ENCODE assay signal across 12 cellular contexts in genomic region chr15:98874773-98875172, GRCh38.
DNase-seq lines count a peak whose midpoint lies in the region; ATAC-seq, FAIRE-seq and TF ChIP-seq lines count a peak whose summit lies in the region.
"Had no signal": no experiment of that assay in that cellular context is flagged by ENCODE, and none has a peak within 500 bp of the region (broad histone marks: within the 10 kb centered on the region; RNA-seq: fewer than 3 reads in every experiment).

No MANE protein-coding gene starts in this region.

- DNase-seq in Ammon's horn (ENCODE audit: low spot score) (peak; percentile 16), NB4 (ENCODE audit: low read depth) (peak; percentile 76), epithelial cell of prostate (ENCODE audit: low read depth, low spot score) (no peak), pancreas (no peak), dermis blood vessel endothelial cell (no peak), WERI-Rb-1 (no peak)
- no peak for DNase-seq in activated T-helper 2 cell treated with anti-CD3 and anti-CD28 coated beads, Interferon-gamma antibody, Interleukin-2, Interleukin-4, amounts not matched to agents 10 μg/mL and 5 μg/mL and 100 μg/mL, durations not matched to agents 14 hours and 24 hours and 36 hours (ENCODE audit: low spot score)
- DNase-seq: activated T-cell treated with anti-CD3 and anti-CD28 coated beads, Interleukin-2, amount 50 U/mL, for 48 hours; CD8-positive, alpha-beta T cell; NCI-H1105 treated with DMSO at 0.1 percent for 48 hours had no signal

- H3K27ac Mint-ChIP-seq in activated T-helper 2 cell treated with anti-CD3 and anti-CD28 coated beads, Interferon-gamma antibody, Interleukin-2, Interleukin-4, amounts not matched to agents 10 μg/mL and 5 μg/mL and 100 μg/mL, durations not matched to agents 14 hours and 24 hours and 36 hours, result no peak overlapping the region

- no peaks in the 10 kb centered on the region for H3K27me3 Mint-ChIP-seq in activated T-helper 2 cell treated with anti-CD3 and anti-CD28 coated beads, Interferon-gamma antibody, Interleukin-2, Interleukin-4, amounts not matched to agents 10 μg/mL and 5 μg/mL and 100 μg/mL, durations not matched to agents 14 hours and 24 hours and 36 hours (ENCODE audit: low read depth)

- peak in 3 of 4 donors; percentile 9 to 52 (median 27) for ATAC-seq in pancreas
- ATAC-seq in HG03139 (IDR thresholded peaks at IDR 0.05; ENCODE audit: unreplicated experiment), result no peak
- ATAC-seq: CD8-positive, alpha-beta T cell had no signal

- peaks cover 3% of the 10 kb centered on the region for H3K36me3 Mint-ChIP-seq in activated T-helper 2 cell treated with anti-CD3 and anti-CD28 coated beads, Interferon-gamma antibody, Interleukin-2, Interleukin-4, amounts not matched to agents 10 μg/mL and 5 μg/mL and 100 μg/mL, durations not matched to agents 14 hours and 24 hours and 36 hours (ENCODE audit: low read depth)

- H3K27me3 ChIP-seq in pancreas (no peaks in the 10 kb centered on the region), WERI-Rb-1 (ENCODE audit: insufficient read depth, low read depth, severe bottlenecking) (no peaks in the 10 kb centered on the region)

- H3K4me1 Mint-ChIP-seq in activated T-helper 2 cell treated with anti-CD3 and anti-CD28 coated beads, Interferon-gamma antibody, Interleukin-2, Interleukin-4, amounts not matched to agents 10 μg/mL and 5 μg/mL and 100 μg/mL, durations not matched to agents 14 hours and 24 hours and 36 hours (ENCODE audit: low read depth), result peaks cover 24% of the 10 kb centered on the region

- TF ChIP-seq CTCF in NB4 (IDR thresholded peaks at IDR 0.05; ENCODE audit: low read depth, low read length), result no peak
- TF ChIP-seq CTCF in pancreas (IDR thresholded peaks at IDR 0.05), result no peak
- TF ChIP-seq CTCF in WERI-Rb-1 (IDR thresholded peaks at IDR 0.05; ENCODE audit: low read depth, low read length), result no peak

- 74% methylated on average over 8 of the region's 8 CpGs for WGBS in pancreas, 2 donors

- no peak for FAIRE-seq in pancreas (lab: Jason Lieb, UNC)
- FAIRE-seq: frontal cortex had no signal

- H3K4me1 ChIP-seq in pancreas, result peaks cover 5 to 10% (median 9%) of the 10 kb centered on the region in 3 donors

- H3K36me3 ChIP-seq in pancreas, result no peaks in the 10 kb centered on the region
- H3K36me3 ChIP-seq in WERI-Rb-1, result no peaks in the 10 kb centered on the region

- intact Hi-C loops in pancreas (cut with DNase I), result no loop called here
- intact Hi-C loops in activated T-helper 2 cell treated with anti-CD3 and anti-CD28 coated beads, Interferon-gamma antibody, Interleukin-2, Interleukin-4, amounts not matched to agents 10 μg/mL and 5 μg/mL and 100 μg/mL, durations not matched to agents 14 hours and 24 hours and 36 hours (cut with micrococcal nuclease), result no loop called here

- H3K4me3 ChIP-seq in NB4 (ENCODE audit: low read depth, low read length) (peak overlapping the region; percentile 70), pancreas (no peak overlapping the region), WERI-Rb-1 (ENCODE audit: low read depth, low read length) (no peak overlapping the region)

- no peak for TF ChIP-seq POLR2A in NB4 (IDR thresholded peaks at IDR 0.05; ENCODE audit: extremely low read depth, insufficient read length)

- no peaks in the 10 kb centered on the region for H3K9me3 Mint-ChIP-seq in activated T-helper 2 cell treated with anti-CD3 and anti-CD28 coated beads, Interferon-gamma antibody, Interleukin-2, Interleukin-4, amounts not matched to agents 10 μg/mL and 5 μg/mL and 100 μg/mL, durations not matched to agents 14 hours and 24 hours and 36 hours
- H3K9me3 Mint-ChIP-seq: CD8-positive, alpha-beta T cell had no signal

- H3K9me3 ChIP-seq in pancreas (no peaks in the 10 kb centered on the region), WERI-Rb-1 (ENCODE audit: severe bottlenecking) (no peaks in the 10 kb centered on the region)

- peak overlapping the region; percentile 89 for H3K27ac ChIP-seq in epithelial cell of prostate
- H3K27ac ChIP-seq in pancreas, result no peak overlapping the region
- no peak overlapping the region for H3K27ac ChIP-seq in WERI-Rb-1

- no peak overlapping the region for H3K4me3 Mint-ChIP-seq in activated T-helper 2 cell treated with anti-CD3 and anti-CD28 coated beads, Interferon-gamma antibody, Interleukin-2, Interleukin-4, amounts not matched to agents 10 μg/mL and 5 μg/mL and 100 μg/mL, durations not matched to agents 14 hours and 24 hours and 36 hours (ENCODE audit: low read depth)

Comparison
In these comparisons a context has a peak if more than half of its experiments do, and no peak if none do; other contexts are left out.
1. DNase-seq: peak in Ammon's horn (single experiment) and NB4 (single experiment); none in epithelial cell of prostate (single experiment), pancreas (0 of 6), dermis blood vessel endothelial cell (single experiment), activated T-helper 2 cell treated with anti-CD3 and anti-CD28 coated beads, Interferon-gamma antibody, Interleukin-2, Interleukin-4, amounts not matched to agents 10 μg/mL and 5 μg/mL and 100 μg/mL, durations not matched to agents 14 hours and 24 hours and 36 hours (single experiment) and WERI-Rb-1 (single experiment).